In the genomic region with DNA sequence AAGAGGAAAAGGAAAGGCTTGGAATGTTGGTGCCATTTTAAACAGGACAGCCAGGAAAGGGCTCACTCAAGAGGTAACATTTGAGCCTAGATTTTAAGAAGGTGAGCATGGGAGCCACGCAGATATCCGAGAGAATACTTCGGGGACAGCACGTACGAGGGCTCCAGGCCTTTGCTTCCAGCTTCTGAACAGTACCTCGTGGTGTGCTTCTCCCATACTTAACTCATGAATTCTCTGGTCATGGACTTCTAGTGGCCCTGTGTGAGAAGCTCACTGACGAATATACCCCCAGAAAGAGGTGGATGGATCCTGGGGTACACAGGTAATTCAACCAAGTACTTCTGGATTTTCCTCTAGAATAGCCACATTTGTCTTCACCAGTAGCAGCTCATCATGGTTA, we compare ENCODE assay signal across 18 cellular contexts. TPM values are rescaled to one million over a fixed set of nuclear protein-coding genes. Genes with fewer than 3 reads are reported as not detected.
DNase-seq lines count a peak whose midpoint lies in the region; ATAC-seq and TF ChIP-seq lines count a peak whose summit lies in the region.
"Had no signal": no experiment of that assay in that cellular context is flagged by ENCODE, and none has a peak within 500 bp of the region (broad histone marks: within the 10 kb centered on the region; RNA-seq: fewer than 3 reads in every experiment).

No MANE protein-coding gene starts in this region.

- ATAC-seq in sciatic nerve (no peak), HG02884 (IDR thresholded peaks at IDR 0.05; ENCODE audit: unreplicated experiment) (no peak)
- ATAC-seq: A549; CD8-positive, alpha-beta T cell had no signal

- no peak for TF ChIP-seq EP300 in esophagus muscularis mucosa (IDR thresholded peaks at IDR 0.05)

- CTCF ChIA-PET in PC-9 (lab: Charles Lee) = no interaction called here

- H3K27ac Mint-ChIP-seq in activated CD4-positive, alpha-beta T cell treated with anti-CD3 and anti-CD28 coated beads, Interleukin-2, amount 10 ng/mL, durations not matched to agents 24 days and 14 days = no peak overlapping the region
- H3K27ac Mint-ChIP-seq: B cell; CD4-positive, alpha-beta T cell; CD8-positive, alpha-beta T cell had no signal

- H3K9me3 ChIP-seq in PC-9 (ENCODE audit: insufficient read depth, low read depth) (no peaks in the 10 kb centered on the region), esophagus muscularis mucosa (no peaks in the 10 kb centered on the region)
- H3K9me3 ChIP-seq: A549, Caco-2 had no signal

- no peak for TF ChIP-seq POLR2A in esophagus muscularis mucosa (IDR thresholded peaks at IDR 0.05; ENCODE audit: low read depth)

- no peaks in the 10 kb centered on the region for H3K9me2 ChIP-seq in PC-9 (ENCODE audit: insufficient read depth)

- H3K27me3 ChIP-seq in PC-9 (ENCODE audit: insufficient read depth, low read depth) (no peaks in the 10 kb centered on the region), esophagus muscularis mucosa (no peaks in the 10 kb centered on the region)
- H3K27me3 ChIP-seq: BLaER1 treated with 17β-estradiol and CSF1 and Interleukin-3, amounts not matched to agents 10 nM and 100 nM had no signal

- TF ChIP-seq CTCF in PC-9 (conservative IDR thresholded peaks at IDR 0.05) = no peak
- TF ChIP-seq CTCF in esophagus muscularis mucosa (IDR thresholded peaks at IDR 0.05) = no peak

- H2AFZ ChIP-seq in PC-9 = peak overlapping the region; percentile 28; the same call in 1 of the 2 replicates

- WGBS in esophagus muscularis mucosa = 98% methylated on average over 7 of the region's 7 CpGs

- no peaks in the 10 kb centered on the region for H4K20me1 ChIP-seq in PC-9 (ENCODE audit: insufficient read depth)
- H4K20me1 ChIP-seq: BLaER1 treated with 17β-estradiol and CSF1 and Interleukin-3, amounts not matched to agents 10 nM and 100 nM had no signal

- H3K4me2 ChIP-seq in PC-9 = no peak overlapping the region
- H3K4me2 ChIP-seq: A549; BLaER1 treated with 17β-estradiol and CSF1 and Interleukin-3, amounts not matched to agents 10 nM and 100 nM had no signal

- H3K27ac ChIP-seq in PC-9 (no peak overlapping the region), esophagus muscularis mucosa (replicated peaks in 1 of 4) (no peak overlapping the region)
- H3K27ac ChIP-seq: 22Rv1; A549; BLaER1 treated with 17β-estradiol and CSF1 and Interleukin-3, amounts not matched to agents 10 nM and 100 nM; C4-2B had no signal

- H3K36me3 ChIP-seq in PC-9 (ENCODE audit: low read depth) (no peaks in the 10 kb centered on the region), esophagus muscularis mucosa (no peaks in the 10 kb centered on the region)
- H3K36me3 ChIP-seq: BLaER1 treated with 17β-estradiol and CSF1 and Interleukin-3, amounts not matched to agents 10 nM and 100 nM had no signal

- H3K9me3 Mint-ChIP-seq in activated CD4-positive, alpha-beta T cell treated with anti-CD3 and anti-CD28 coated beads, Interleukin-2, amount 10 ng/mL, durations not matched to agents 24 days and 14 days = no peaks in the 10 kb centered on the region
- H3K9me3 Mint-ChIP-seq: CD4-positive, alpha-beta T cell; CD8-positive, alpha-beta T cell had no signal

- H3K4me3 Mint-ChIP-seq in activated CD4-positive, alpha-beta T cell treated with anti-CD3 and anti-CD28 coated beads, Interleukin-2, amount 10 ng/mL, durations not matched to agents 24 days and 14 days = no peak overlapping the region
- H3K4me3 Mint-ChIP-seq: B cell; CD4-positive, alpha-beta T cell; CD8-positive, alpha-beta T cell had no signal

- H3K4me1 Mint-ChIP-seq in activated CD4-positive, alpha-beta T cell treated with anti-CD3 and anti-CD28 coated beads, Interleukin-2, amount 10 ng/mL, durations not matched to agents 24 days and 14 days = no peaks in the 10 kb centered on the region
- H3K4me1 Mint-ChIP-seq: B cell had no signal

- BruUV-seq in PC-9 (replicated peaks; lab: Mats Ljungman, UMichigan) = no TSS peak

- intact Hi-C loops in activated CD4-positive, alpha-beta T cell treated with anti-CD3 and anti-CD28 coated beads, Interleukin-2, amount 10 ng/mL, durations not matched to agents 24 days and 14 days (cut with micrococcal nuclease) = no loop called here
- intact Hi-C loops in PC-9 (cut with micrococcal nuclease; ENCODE audit: unreplicated experiment) = loop anchor here (5.0 kb wide), 1 partner anchor 78 kb away; no protein-coding TSS in a partner anchor
- intact Hi-C loops in esophagus muscularis mucosa (cut with DNase I) = no loop called here
- intact Hi-C loops in sciatic nerve (cut with DNase I) = no loop called here

- H3K79me2 ChIP-seq in PC-9 (ENCODE audit: low read depth) = no peaks in the 10 kb centered on the region

- peak; percentile 34 for DNase-seq in activated CD4-positive, alpha-beta T cell treated with anti-CD3 and anti-CD28 coated beads, Interleukin-2, amount 10 ng/mL, durations not matched to agents 24 days and 14 days
- DNase-seq in activated CD4-positive, alpha-beta T cell treated with anti-CD3 and anti-CD28 coated beads, Interleukin-2, amount 50 U/mL, for 48 hours = no peak
- DNase-seq in PC-9 = no peak
- peak; percentile 83 for DNase-seq in esophagus muscularis mucosa (ENCODE audit: extremely low spot score)
- no peak for DNase-seq in sciatic nerve (ENCODE audit: low spot score)
- DNase-seq: AML-193; Caco-2; Calu3; CD4-positive, alpha-beta T cell; CD8-positive, alpha-beta T cell; DMS79 treated with DMSO at 0.1 percent for 48 hours; GF-D8 had no signal

- H3F3A ChIP-seq in PC-9 (ENCODE audit: insufficient read depth, low read depth) = no peaks in the 10 kb centered on the region

- no peaks in the 10 kb centered on the region for H3K36me3 Mint-ChIP-seq in activated CD4-positive, alpha-beta T cell treated with anti-CD3 and anti-CD28 coated beads, Interleukin-2, amount 10 ng/mL, durations not matched to agents 24 days and 14 days (ENCODE audit: low read depth)
- H3K36me3 Mint-ChIP-seq: CD8-positive, alpha-beta T cell had no signal

- POLR2A ChIA-PET in PC-9 (lab: Charles Lee; ENCODE audit: unreplicated experiment) = interaction anchor here (0.7 kb wide), 1 partner anchor 106 kb away, joined by 6 read pairs; no protein-coding TSS in a partner anchor

- no peaks in the 10 kb centered on the region for H3K4me1 ChIP-seq in PC-9 (replicated peaks; ENCODE audit: insufficient read depth)
- H3K4me1 ChIP-seq in esophagus muscularis mucosa = no peaks in the 10 kb centered on the region
- H3K4me1 ChIP-seq: BLaER1 treated with 17β-estradiol and CSF1 and Interleukin-3, amounts not matched to agents 10 nM and 100 nM had no signal

- no peak overlapping the region for H3K4me3 ChIP-seq in PC-9
- H3K4me3 ChIP-seq in esophagus muscularis mucosa = no peak overlapping the region
- H3K4me3 ChIP-seq: A549; BLaER1 treated with 17β-estradiol and CSF1 and Interleukin-3, amounts not matched to agents 10 nM and 100 nM had no signal

- H3K27me3 Mint-ChIP-seq in activated CD4-positive, alpha-beta T cell treated with anti-CD3 and anti-CD28 coated beads, Interleukin-2, amount 10 ng/mL, durations not matched to agents 24 days and 14 days = peaks cover 5% of the 10 kb centered on the region

RNA-seq across cellular contexts. Expression of a gene that starts 2.7 kb away (rescaled TPM):
- not detected in 2 replicates for total RNA-seq in activated CD4-positive, alpha-beta T cell treated with anti-CD3 and anti-CD28 coated beads, Interleukin-2, amount 10 ng/mL, durations not matched to agents 24 days and 14 days
- total RNA-seq in PC-9 (2021) (not detected in 2 replicates), esophagus muscularis mucosa (10 to 100 TPM; 17.0 to 32.3 (median 28.7) TPM), sciatic nerve (67.9 TPM)
- total RNA-seq: B cell; Calu3; CD4-positive, alpha-beta T cell; CD8-positive, alpha-beta T cell had no signal

Comparison
In these comparisons a context has a peak if more than half of its experiments do, and no peak if none do; other contexts are left out.
1. DNase-seq: peak in activated CD4-positive, alpha-beta T cell treated with anti-CD3 and anti-CD28 coated beads, Interleukin-2, amount 10 ng/mL, durations not matched to agents 24 days and 14 days (single experiment) and esophagus muscularis mucosa (single experiment); none in activated CD4-positive, alpha-beta T cell treated with anti-CD3 and anti-CD28 coated beads, Interleukin-2, amount 50 U/mL, for 48 hours (0 of 2), PC-9 (0 of 2) and sciatic nerve (single experiment).
2. RNA of a gene that starts 2.7 kb away (total RNA-seq): 67.9 TPM in sciatic nerve (single experiment) and 17.0 to 32.3 TPM in esophagus muscularis mucosa; not detected in activated CD4-positive, alpha-beta T cell treated with anti-CD3 and anti-CD28 coated beads, Interleukin-2, amount 10 ng/mL, durations not matched to agents 24 days and 14 days and not detected in PC-9; every median in the first group is over 10 times any median in the second.